ENCODE assay signal across 8 cellular contexts in genomic region chr11:12110201-12110713, GRCh38. TPM values are rescaled to one million over a fixed set of nuclear protein-coding genes. Genes with fewer than 3 reads are reported as not detected.
DNase-seq lines count a peak whose midpoint lies in the region; ATAC-seq and TF ChIP-seq lines count a peak whose summit lies in the region.

MICAL2 (plus strand) TSS chr11:12110590; CDS start chr11:12162156, 51,566 bp downstream.

- H3K9me3 Mint-ChIP-seq in activated CD4-positive, alpha-beta T cell treated with anti-CD3 and anti-CD28 coated beads, Interleukin-2, amount 10 ng/mL, durations not matched to agents 24 days and 14 days = no peaks in the 10 kb centered on the region

- peaks cover 28% of the 10 kb centered on the region for H3K36me3 Mint-ChIP-seq in activated CD4-positive, alpha-beta T cell treated with anti-CD3 and anti-CD28 coated beads, Interleukin-2, amount 10 ng/mL, durations not matched to agents 24 days and 14 days (ENCODE audit: low read depth)

- H3K4me3 ChIP-seq in colonic mucosa = peak within 1 kb of the TSS; percentile 84

- peak within 1 kb of the TSS; percentile 76 to 95 for H3K9ac ChIP-seq in colonic mucosa (ENCODE audit: low read depth in 2 of 2, low read length in 2 of 2)

- peaks cover 57% of the 10 kb centered on the region for H3K4me1 Mint-ChIP-seq in activated CD4-positive, alpha-beta T cell treated with anti-CD3 and anti-CD28 coated beads, Interleukin-2, amount 10 ng/mL, durations not matched to agents 24 days and 14 days

- peak; percentile 64 for DNase-seq in AG09319 (ENCODE audit: extremely low read depth, low read depth)
- DNase-seq in NCI-H510A (lab: John Stamatoyannopoulos, UW) = peak; percentile 71
- peak; percentile 97 for DNase-seq in activated CD4-positive, alpha-beta T cell treated with anti-CD3 and anti-CD28 coated beads, Interleukin-2, amount 10 ng/mL, durations not matched to agents 24 days and 14 days
- peak; percentile 91 for DNase-seq in colonic mucosa
- DNase-seq in left colon = peak; percentile 92 to 93
- peak; percentile 68 to 84 for DNase-seq in stimulated activated CD4-positive, alpha-beta T cell treated with anti-CD3 and anti-CD28 coated beads, Interleukin-1b, Interleukin-23, amount 100 ng/mL, for 4 hours (ENCODE audit: low read depth in 2 of 2)

- no peak; the same call in 1 of the 2 replicates for TF ChIP-seq CTCF in AG09319 (IDR thresholded peaks at IDR 0.05; ENCODE audit: low read depth, low read length)
- TF ChIP-seq CTCF in colonic mucosa (IDR thresholded peaks at IDR 0.05) = no peak

- intact Hi-C loops in activated CD4-positive, alpha-beta T cell treated with anti-CD3 and anti-CD28 coated beads, Interleukin-2, amount 10 ng/mL, durations not matched to agents 24 days and 14 days (cut with micrococcal nuclease) = loop anchor here (1.0 to 5.0 kb wide), 6 partner anchors 11 to 97 kb away; no protein-coding TSS in a partner anchor
- intact Hi-C loops in colonic mucosa (cut with DNase I) = no loop called here
- intact Hi-C loops in left colon (cut with DNase I, micrococcal nuclease) = no loop called here

- ATAC-seq in HG03378 (IDR thresholded peaks at IDR 0.05; ENCODE audit: unreplicated experiment) (peak; percentile 78), left colon (peak; percentile 87)

- H3K27me3 Mint-ChIP-seq in activated CD4-positive, alpha-beta T cell treated with anti-CD3 and anti-CD28 coated beads, Interleukin-2, amount 10 ng/mL, durations not matched to agents 24 days and 14 days = no peaks in the 10 kb centered on the region

- peaks cover 3% of the 10 kb centered on the region for H3K4me1 ChIP-seq in colonic mucosa

- H3K27me3 ChIP-seq in colonic mucosa = no peaks in the 10 kb centered on the region

- no peaks in the 10 kb centered on the region for H3K9me3 ChIP-seq in colonic mucosa

- peak within 1 kb of the TSS; percentile 99 for H3K27ac Mint-ChIP-seq in activated CD4-positive, alpha-beta T cell treated with anti-CD3 and anti-CD28 coated beads, Interleukin-2, amount 10 ng/mL, durations not matched to agents 24 days and 14 days

- H3K27ac ChIP-seq in colonic mucosa = peak within 1 kb of the TSS; percentile 84

- H3K4me3 Mint-ChIP-seq in activated CD4-positive, alpha-beta T cell treated with anti-CD3 and anti-CD28 coated beads, Interleukin-2, amount 10 ng/mL, durations not matched to agents 24 days and 14 days = peak within 1 kb of the TSS; percentile 89

- H3K36me3 ChIP-seq in colonic mucosa = no peaks in the 10 kb centered on the region

- peak; percentile 43 for TF ChIP-seq POLR2A in GM19193 (IDR thresholded peaks at IDR 0.05; ENCODE audit: extremely low read depth, insufficient read depth, insufficient read length)

RNA-seq across cellular contexts. Expression of gene MICAL2, which starts in this region (rescaled TPM):
- total RNA-seq in activated CD4-positive, alpha-beta T cell treated with anti-CD3 and anti-CD28 coated beads, Interleukin-2, amount 10 ng/mL, durations not matched to agents 24 days and 14 days = 501 and 510 TPM in 2 replicates
- total RNA-seq in colonic mucosa = 100 to 1,000 TPM; 194 TPM
- total RNA-seq in left colon = 100 to 1,000 TPM; 268 to 361 TPM

Comparison
In these comparisons a context has a peak if more than half of its experiments do, and no peak if none do; other contexts are left out.
1. Peak in every context shown above with its lines: DNase-seq, ATAC-seq, H3K4me3 ChIP-seq and H3K27ac ChIP-seq.